In genomic region chr5:153496835-153497234, GRCh38 we compare ENCODE assay signal across 8 cellular contexts. TPM values are rescaled to one million over a fixed set of nuclear protein-coding genes. Genes with fewer than 3 reads are reported as not detected.
DNase-seq lines count a peak whose midpoint lies in the region; ATAC-seq and TF ChIP-seq lines count a peak whose summit lies in the region.

No MANE protein-coding gene starts in this region.

- TF ChIP-seq POLR2A in lower leg skin (IDR thresholded peaks at IDR 0.05) = no peak

- H3K4me3 ChIP-seq in choroid plexus epithelial cell (ENCODE audit: low read depth, low read length) = no peak overlapping the region
- no peak overlapping the region for H3K4me3 ChIP-seq in neural progenitor cell
- no peak overlapping the region for H3K4me3 ChIP-seq in lower leg skin (ENCODE audit: low read depth, poor library complexity, severe bottlenecking)

- H3K27ac ChIP-seq in neural progenitor cell = no peak overlapping the region

- ATAC-seq in GM18873 (IDR thresholded peaks at IDR 0.05; ENCODE audit: low FRiP score, unreplicated experiment) = no peak

- no peaks in the 10 kb centered on the region for H3K36me3 ChIP-seq in neural progenitor cell

- H3K27me3 Mint-ChIP-seq in neural progenitor cell (ENCODE audit: insufficient read depth, low read depth) = peaks cover 2% of the 10 kb centered on the region
- H3K27me3 Mint-ChIP-seq in activated naive CD8-positive, alpha-beta T cell treated with anti-CD3 and anti-CD28 coated beads for 36 hours = peaks cover 13% of the 10 kb centered on the region

- H3K9ac ChIP-seq in neural progenitor cell = no peak overlapping the region

- H3K36me3 Mint-ChIP-seq in neural progenitor cell = peaks cover 17% of the 10 kb centered on the region
- no peaks in the 10 kb centered on the region for H3K36me3 Mint-ChIP-seq in activated naive CD8-positive, alpha-beta T cell treated with anti-CD3 and anti-CD28 coated beads for 36 hours

- no peak overlapping the region for H3K27ac Mint-ChIP-seq in neural progenitor cell
- no peak overlapping the region for H3K27ac Mint-ChIP-seq in activated naive CD8-positive, alpha-beta T cell treated with anti-CD3 and anti-CD28 coated beads for 36 hours

- H3K9me3 Mint-ChIP-seq in neural progenitor cell = peaks cover 2% of the 10 kb centered on the region
- no peaks in the 10 kb centered on the region for H3K9me3 Mint-ChIP-seq in activated naive CD8-positive, alpha-beta T cell treated with anti-CD3 and anti-CD28 coated beads for 36 hours

- no peak overlapping the region for H3K4me2 ChIP-seq in neural progenitor cell

- H3K27me3 ChIP-seq in neural progenitor cell = no peaks in the 10 kb centered on the region

- H3K4me1 ChIP-seq in neural progenitor cell = peaks cover 2% of the 10 kb centered on the region

- 53% methylated on average over 1 of the region's 1 CpG for WGBS in lower leg skin, 2 donors

- H3K4me1 Mint-ChIP-seq in neural progenitor cell = peaks cover 35% of the 10 kb centered on the region
- H3K4me1 Mint-ChIP-seq in activated naive CD8-positive, alpha-beta T cell treated with anti-CD3 and anti-CD28 coated beads for 36 hours = no peaks in the 10 kb centered on the region

- no peaks in the 10 kb centered on the region for H3F3A ChIP-seq in neural progenitor cell (ENCODE audit: low read depth)

- H4K20me1 ChIP-seq in neural progenitor cell (ENCODE audit: low read depth) = no peaks in the 10 kb centered on the region

- DNase-seq in NCI-H2171 treated with DMSO at 0.1 percent for 48 hours (lab: John Stamatoyannopoulos, UW) = peak; percentile 24
- no peak for DNase-seq in NCI-H2171 (lab: John Stamatoyannopoulos, UW)
- peak; percentile 55 for DNase-seq in M059J (ENCODE audit: low read depth)
- peak; percentile 73 for DNase-seq in choroid plexus epithelial cell (ENCODE audit: low read depth)
- DNase-seq in neural progenitor cell (ENCODE audit: low spot score) = peak; percentile 39
- DNase-seq in activated naive CD8-positive, alpha-beta T cell treated with anti-CD3 and anti-CD28 coated beads for 36 hours = no peak
- DNase-seq in lower leg skin (ENCODE audit: low spot score in 2 of 2) = no peak

- no peak overlapping the region for H2AFZ ChIP-seq in neural progenitor cell (replicated peaks)

- H3K9me3 ChIP-seq in neural progenitor cell (ENCODE audit: low read depth) = no peaks in the 10 kb centered on the region

- intact Hi-C loops in lower leg skin (cut with DNase I; ENCODE audit: low total_unique reads) = no loop called here

- no peaks in the 10 kb centered on the region for H3K79me2 ChIP-seq in neural progenitor cell (ENCODE audit: low read depth)

- TF ChIP-seq CTCF in choroid plexus epithelial cell (conservative IDR thresholded peaks at IDR 0.05; ENCODE audit: low read depth, low read length) (peak; percentile 90), neural progenitor cell (IDR thresholded peaks at IDR 0.05) (peak; percentile 84), lower leg skin (IDR thresholded peaks at IDR 0.05) (no peak)

- H3K4me3 Mint-ChIP-seq in neural progenitor cell = no peak overlapping the region
- no peak overlapping the region for H3K4me3 Mint-ChIP-seq in activated naive CD8-positive, alpha-beta T cell treated with anti-CD3 and anti-CD28 coated beads for 36 hours

RNA-seq across cellular contexts. Expression of gene GRIA1, which starts 6.4 kb away (rescaled TPM):
- 0.30 and 1.2 TPM in 2 replicates for total RNA-seq in M059J (2014; rRNA removed; shearing (Covaris generic))
- 3.3 and 5.0 TPM in 2 replicates for total RNA-seq in neural progenitor cell (ENCODE audit: low replicate concordance)
- not detected for total RNA-seq in activated naive CD8-positive, alpha-beta T cell treated with anti-CD3 and anti-CD28 coated beads for 36 hours
- total RNA-seq in lower leg skin = 1 to 10 TPM in 1 of 4 donors, under 1 TPM in 3; 0.08 to 2.3 (median 0.40) TPM

Comparison
In these comparisons a context has a peak if more than half of its experiments do, and no peak if none do; other contexts are left out.
1. DNase-seq: peak in NCI-H2171 treated with DMSO at 0.1 percent for 48 hours (single experiment), M059J (single experiment), choroid plexus epithelial cell (single experiment) and neural progenitor cell (single experiment); none in NCI-H2171 (single experiment), activated naive CD8-positive, alpha-beta T cell treated with anti-CD3 and anti-CD28 coated beads for 36 hours (single experiment) and lower leg skin (0 of 2).
2. CTCF ChIP-seq: peak in choroid plexus epithelial cell (single experiment) and neural progenitor cell (single experiment); none in lower leg skin (0 of 3).